ENCODE assay signal across 8 cellular contexts in genomic region chr14:20681348-20682126, GRCh38. TPM values are rescaled to one million over a fixed set of nuclear protein-coding genes. Genes with fewer than 3 reads are reported as not detected.
A peak's percentile ranks its signal among the peaks of the same experiment; 100 is the strongest.
DNase-seq lines count a peak whose midpoint lies in the region; ATAC-seq, FAIRE-seq and TF ChIP-seq lines count a peak whose summit lies in the region.

No MANE protein-coding gene starts in this region.

- dilution Hi-C loops in endothelial cell of umbilical vein (cut with MboI; ENCODE audit: extremely low pct_ligation_motif_present, low sequenced_read_pairs) = no loop called here

- ATAC-seq in HG03135 (IDR thresholded peaks at IDR 0.05; ENCODE audit: unreplicated experiment) = peak; percentile 25
- no peak for ATAC-seq in GM19023 (IDR thresholded peaks at IDR 0.05; ENCODE audit: unreplicated experiment)

- H3K4me1 ChIP-seq in endothelial cell of umbilical vein (ENCODE audit: control insufficient read depth, extremely low read depth, insufficient read depth, low read length) = peaks cover 27% of the 10 kb centered on the region

- peaks cover 4 to 6% of the 10 kb centered on the region in 2 experiments for H3K27me3 ChIP-seq in endothelial cell of umbilical vein (ENCODE audit: control insufficient read depth in 2 of 2, insufficient read depth in 2 of 2, low read length in 2 of 2)

- in situ Hi-C loops in GM13976 (cut with MboI; ENCODE audit: low sequenced_read_pairs, unreplicated experiment) = loop anchor here (10.0 kb wide), 2 partner anchors 47 to 357 kb away; no protein-coding TSS in a partner anchor

- no peaks in the 10 kb centered on the region for H3K9me1 ChIP-seq in endothelial cell of umbilical vein (replicated peaks; ENCODE audit: control insufficient read depth, extremely low read depth, insufficient read depth, low read length)

- H3K9me3 Mint-ChIP-seq in mesothelial cell of epicardium = no peaks in the 10 kb centered on the region

- no peaks in the 10 kb centered on the region for H3K36me3 ChIP-seq in endothelial cell of umbilical vein (ENCODE audit: control insufficient read depth in 2 of 2, extremely low read depth in 1 of 2, insufficient read depth in 2 of 2, low read length in 2 of 2)

- H3K79me2 ChIP-seq in endothelial cell of umbilical vein (ENCODE audit: control insufficient read depth, insufficient read depth, low read length) = no peaks in the 10 kb centered on the region

- intact Hi-C loops in endothelial cell of umbilical vein (cut with micrococcal nuclease) = loop anchor here (1.0 to 2.0 kb wide), 4 partner anchors 18 to 269 kb away; partner anchors contain the start of gene TEP1

- H2AFZ ChIP-seq in endothelial cell of umbilical vein (ENCODE audit: low read depth, low read length) = peak overlapping the region; percentile 98

- DNase-seq in GM13976 (ENCODE audit: low spot score) = peak; percentile 62
- DNase-seq in NOMO-1 (lab: John Stamatoyannopoulos, UW; ENCODE audit: unreplicated experiment in 2 of 2) = peak; percentile 71 to 87
- DNase-seq in activated CD8-positive, alpha-beta memory T cell treated with anti-CD3 and anti-CD28 coated beads for 48 hours (ENCODE audit: low read depth in 2 of 3, low spot score in 2 of 3) = peak; percentile 78 to 95 (median 92)
- DNase-seq in endothelial cell of umbilical vein (ENCODE audit: low read depth, low spot score) = peak; percentile 91
- peak; percentile 46 to 92 for DNase-seq in mesothelial cell of epicardium (ENCODE audit: low spot score in 2 of 2, unreplicated experiment in 2 of 2)
- peak; percentile 84 for DNase-seq in stimulated activated CD8-positive, alpha-beta memory T cell treated with anti-CD3 and anti-CD28 coated beads, Interleukin-15, amount 100 ng/mL, for 1 hour (ENCODE audit: low read depth)

- peak; percentile 93 for FAIRE-seq in endothelial cell of umbilical vein (lab: Jason Lieb, UNC)

- BruUV-seq in endothelial cell of umbilical vein (replicated peaks; lab: Mats Ljungman, UMichigan) = no TSS peak

- no peak overlapping the region for H3K4me3 Mint-ChIP-seq in mesothelial cell of epicardium

- H3K9ac ChIP-seq in endothelial cell of umbilical vein (replicated peaks; ENCODE audit: extremely low read depth, insufficient read depth, low read length) = peak overlapping the region; percentile 97

- CTCF ChIA-PET in endothelial cell of umbilical vein (lab: Charles Lee) = interaction anchor here (1.1 to 6.4 kb wide), 11 partner anchors 9 to 338 kb away, joined by 3 to 49 read pairs (median 8); partner anchors contain the start of genes PARP2 and RNASE1

- H3K27ac ChIP-seq in endothelial cell of umbilical vein (ENCODE audit: insufficient read depth, low read depth, low read length) = peak overlapping the region; percentile 97

- peak overlapping the region; percentile 86 for H3K4me2 ChIP-seq in endothelial cell of umbilical vein (ENCODE audit: insufficient read depth, low read length)

- peak overlapping the region; percentile 40 to 84 (median 80) for H3K4me3 ChIP-seq in endothelial cell of umbilical vein (replicated peaks in 1 of 3; ENCODE audit: insufficient read depth in 1 of 3, low read depth in 1 of 3, low read length in 3 of 3)

- H3K27me3 Mint-ChIP-seq in mesothelial cell of epicardium (ENCODE audit: low read depth) = peaks cover 3% of the 10 kb centered on the region

- TF ChIP-seq POLR2A in endothelial cell of umbilical vein (IDR thresholded peaks at IDR 0.05; ENCODE audit: low read depth, low read length) = no peak

- H3K9me3 ChIP-seq in endothelial cell of umbilical vein (replicated peaks; ENCODE audit: control insufficient read depth, insufficient read depth, low read length) = no peaks in the 10 kb centered on the region

- no peak for TF ChIP-seq CTCF in GM13976 (IDR thresholded peaks at IDR 0.05; ENCODE audit: borderline replicate concordance, control extremely low read depth, extremely low read depth, insufficient read depth, missing control alignments)
- no peak for TF ChIP-seq CTCF in endothelial cell of umbilical vein (IDR thresholded peaks at IDR 0.05; ENCODE audit: extremely low read depth in 1 of 2, insufficient read depth in 1 of 2, low read depth in 1 of 2, low read length in 2 of 2)
- no peak for TF ChIP-seq CTCF in mesothelial cell of epicardium (IDR thresholded peaks at IDR 0.05; ENCODE audit: unreplicated experiment)

- peaks cover 22% of the 10 kb centered on the region for H3K4me1 Mint-ChIP-seq in mesothelial cell of epicardium

- POLR2A ChIA-PET in endothelial cell of umbilical vein (lab: Charles Lee) = interaction anchor here (1.0 to 1.9 kb wide), 3 partner anchors 9 to 338 kb away, joined by 3 to 4 read pairs (median 4); partner anchors contain the start of genes PARP2 and TEP1

- H3K36me3 Mint-ChIP-seq in mesothelial cell of epicardium = no peaks in the 10 kb centered on the region

- no peaks in the 10 kb centered on the region for H4K20me1 ChIP-seq in endothelial cell of umbilical vein (replicated peaks; ENCODE audit: control insufficient read depth, extremely low read depth, insufficient read depth, low read length)

- H3K27ac Mint-ChIP-seq in mesothelial cell of epicardium = no peak overlapping the region

TF ChIP-seq in endothelial cell of umbilical vein, 7 proteins besides CTCF, POLR2A, EP300 and RAD21:
- TF ChIP-seq POLR2AphosphoS5 (IDR thresholded peaks at IDR 0.05; ENCODE audit: insufficient read depth, low read depth, low read length) (no peak), FOS (IDR thresholded peaks at IDR 0.05; ENCODE audit: borderline replicate concordance, insufficient read depth, low read length) (no peak), EZH2 (IDR thresholded peaks at IDR 0.05; ENCODE audit: borderline replicate concordance, low read depth, low read length, severe bottlenecking) (no peak), GATA2 (IDR thresholded peaks at IDR 0.05; ENCODE audit: insufficient read depth, insufficient read length, low read depth, low read length) (peak; percentile 18), JUN (IDR thresholded peaks at IDR 0.05; ENCODE audit: borderline replicate concordance, insufficient read depth, insufficient read length, low read depth) (no peak)

RNA-seq across cellular contexts. Expression of gene RNASE4, which starts 2.8 kb away (rescaled TPM):
- total RNA-seq in endothelial cell of umbilical vein (6.9 and 8.7 TPM in 2 replicates), mesothelial cell of epicardium (4.6 to 6.2 TPM (median 5.3 TPM) in 3 replicates)
- 27.4 and 35.1 TPM in 2 replicates for polyA plus RNA-seq in endothelial cell of umbilical vein
- polyA plus RNA-seq in endothelial cell of umbilical vein (2011; cell fraction: cytosol; rRNA removed) = 20.2 and 22.4 TPM in 2 replicates
- 9.6 and 11.6 TPM in 2 replicates for polyA plus RNA-seq in endothelial cell of umbilical vein (2011; cell fraction: nucleus; rRNA removed)
- 8.7 and 11.3 TPM in 2 replicates for polyA plus RNA-seq in endothelial cell of umbilical vein (2012)
- 36.5 and 39.6 TPM in 2 replicates for polyA minus RNA-seq in endothelial cell of umbilical vein
- polyA minus RNA-seq in endothelial cell of umbilical vein (2011; cell fraction: cytosol; rRNA and poly(A)+ RNA removed) = 2.0 TPM
- 2.9 and 3.7 TPM in 2 replicates for polyA minus RNA-seq in endothelial cell of umbilical vein (2011; cell fraction: nucleus; rRNA and poly(A)+ RNA removed)

RNA-seq across cellular contexts. Expression of gene ANG, which starts 7.0 kb away (rescaled TPM):
- total RNA-seq in endothelial cell of umbilical vein (5.7 and 6.2 TPM in 2 replicates), mesothelial cell of epicardium (3.7 to 5.4 TPM (median 3.8 TPM) in 3 replicates)
- 11.2 and 12.2 TPM in 2 replicates for polyA plus RNA-seq in endothelial cell of umbilical vein
- polyA plus RNA-seq in endothelial cell of umbilical vein (2011; cell fraction: cytosol; rRNA removed) = 9.9 and 10.4 TPM in 2 replicates
- 4.4 and 5.2 TPM in 2 replicates for polyA plus RNA-seq in endothelial cell of umbilical vein (2011; cell fraction: nucleus; rRNA removed)
- 6.6 and 7.8 TPM in 2 replicates for polyA plus RNA-seq in endothelial cell of umbilical vein (2012)
- 8.2 and 9.7 TPM in 2 replicates for polyA minus RNA-seq in endothelial cell of umbilical vein
- polyA minus RNA-seq in endothelial cell of umbilical vein (2011; cell fraction: cytosol; rRNA and poly(A)+ RNA removed) = 3.1 TPM
- polyA minus RNA-seq in endothelial cell of umbilical vein (2011; cell fraction: nucleus; rRNA and poly(A)+ RNA removed) = 1.7 and 3.8 TPM in 2 replicates

RNA-seq across cellular contexts. Expression of gene OR6S1, which starts 40.0 kb away (rescaled TPM):
- not detected in 2 replicates for total RNA-seq in endothelial cell of umbilical vein
- not detected in 2 replicates for polyA plus RNA-seq in endothelial cell of umbilical vein
- not detected in 2 replicates for polyA plus RNA-seq in endothelial cell of umbilical vein (2011; cell fraction: cytosol; rRNA removed)
- not detected in 2 replicates for polyA plus RNA-seq in endothelial cell of umbilical vein (2011; cell fraction: nucleus; rRNA removed)
- not detected in 2 replicates for polyA plus RNA-seq in endothelial cell of umbilical vein (2012)
- polyA minus RNA-seq in endothelial cell of umbilical vein = not detected in 2 replicates
- polyA minus RNA-seq in endothelial cell of umbilical vein (2011; cell fraction: cytosol; rRNA and poly(A)+ RNA removed) = not detected
- polyA minus RNA-seq in endothelial cell of umbilical vein (2011; cell fraction: nucleus; rRNA and poly(A)+ RNA removed) = not detected in 2 replicates
- not detected in 3 replicates for total RNA-seq in mesothelial cell of epicardium
